ENCODE assay signal across 26 cellular contexts in the genomic region with DNA sequence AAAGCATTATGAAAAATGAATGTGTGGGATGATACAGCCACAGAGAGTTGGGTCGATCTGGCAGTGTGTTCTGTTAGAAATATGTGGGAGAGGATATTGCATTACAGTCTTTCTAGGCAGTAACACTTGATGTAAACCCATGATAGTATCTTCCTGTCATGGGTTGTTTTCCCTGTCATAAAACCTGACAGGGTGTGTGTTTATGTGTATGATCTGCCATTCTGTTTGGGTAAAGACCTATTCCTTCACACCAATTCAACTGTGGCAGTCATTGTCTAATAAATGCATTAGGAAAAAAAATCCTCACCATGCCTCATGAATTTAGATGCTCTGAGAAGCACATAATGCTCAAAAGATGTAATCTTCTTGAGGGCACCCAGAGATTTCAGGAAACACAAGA.
"Had no signal": no experiment of that assay in that cellular context is flagged by ENCODE, and none has a peak within 500 bp of the region (broad histone marks: within the 10 kb centered on the region; RNA-seq: fewer than 3 reads in every experiment).

No MANE protein-coding gene starts in this region.

- H3K27ac ChIP-seq: stomach, suprapubic skin, testis, thoracic aorta, thyroid gland, tibial artery, tibial nerve, transverse colon, upper lobe of left lung, upper lobe of right lung, uterus, vagina had no signal

- H3K4me3 ChIP-seq: stomach, suprapubic skin, testis, thoracic aorta, thyroid gland, tibial artery, tibial nerve, transverse colon, upper lobe of left lung, upper lobe of right lung, uterus, vagina had no signal

- H3K27me3 ChIP-seq: stomach, suprapubic skin, testis, thyroid gland, tibial artery, tibial nerve, transverse colon, upper lobe of left lung, upper lobe of right lung, uterus, vagina had no signal

- H3K36me3 ChIP-seq: stomach, suprapubic skin, thoracic aorta, thyroid gland, tibial artery, tibial nerve, transverse colon, upper lobe of left lung, upper lobe of right lung, uterus, vagina had no signal

- DNase-seq: stimulated activated CD4-positive, alpha-beta T cell treated with anti-CD3 and anti-CD28 coated beads, Interleukin-2, amount 100 ng/mL, for 48 hours; stimulated activated CD4-positive, alpha-beta T cell treated with anti-CD3 and anti-CD28 coated beads, Interleukin-4, amount 100 ng/mL, for 1 hour; stimulated activated CD4-positive, alpha-beta T cell treated with anti-CD3 and anti-CD28 coated beads, Interleukin-4, amount 100 ng/mL, for 24 hours; stimulated activated CD4-positive, alpha-beta T cell treated with anti-CD3 and anti-CD28 coated beads, Interleukin-4, amount 100 ng/mL, for 4 hours; stimulated activated CD8-positive, alpha-beta memory T cell treated with anti-CD3 and anti-CD28 coated beads, Interleukin-4, amount 100 ng/mL, for 48 hours; stimulated activated naive B cell treated with anti-CD40 and anti-IgM and Interleukin-4, amounts not matched to agents 10 μg/mL and 1 μg/mL and 100 μg/mL, for 72 hours; stimulated activated naive CD4-positive, alpha-beta T cell; stimulated activated naive CD4-positive, alpha-beta T cell treated with Interleukin-2 at 50 U/mL for 16 hours; stimulated activated naive CD8-positive, alpha-beta T cell treated with anti-CD3 and anti-CD28 coated beads, Interleukin-15, amount 100 ng/mL, for 72 hours; stimulated activated naive CD8-positive, alpha-beta T cell treated with anti-CD3 and anti-CD28 coated beads, Interleukin-15, Interleukin-2, amounts not matched to agents 100 U/mL and 50 U/mL, for 24 hours; stomach; substantia nigra; testis; thyroid gland; tibial artery; transverse colon; trophoblast cell; upper lobe of left lung; upper lobe of right lung; uterus had no signal

- ATAC-seq: stimulated activated effector memory CD8-positive, alpha-beta T cell treated with anti-CD3 and anti-CD28 coated beads, Interleukin-12 subunit alpha, Interleukin-12 subunit beta, amount 100 ng/mL, for 72 hours; stimulated activated memory B cell treated with anti-CD40 and anti-IgM and Interleukin-4, amounts not matched to agents 10 μg/mL and 1 μg/mL and 100 μg/mL, for 72 hours; stimulated activated naive B cell treated with anti-CD40 and anti-IgM and Interleukin-4, amounts not matched to agents 10 μg/mL and 1 μg/mL and 100 μg/mL, for 72 hours; stimulated activated naive CD8-positive, alpha-beta T cell treated with anti-CD3 and anti-CD28 coated beads, Interleukin-15, amount 100 ng/mL, for 72 hours; stimulated activated naive CD8-positive, alpha-beta T cell treated with anti-CD3 and anti-CD28 coated beads, Interleukin-15, Interleukin-2, amounts not matched to agents 100 U/mL and 50 U/mL, for 24 hours; upper lobe of right lung had no signal

- H3K9me3 ChIP-seq: stomach, suprapubic skin, testis, thoracic aorta, thyroid gland, tibial artery, tibial nerve, transverse colon, upper lobe of left lung, upper lobe of right lung, uterus, vagina had no signal
